In the genomic region with DNA sequence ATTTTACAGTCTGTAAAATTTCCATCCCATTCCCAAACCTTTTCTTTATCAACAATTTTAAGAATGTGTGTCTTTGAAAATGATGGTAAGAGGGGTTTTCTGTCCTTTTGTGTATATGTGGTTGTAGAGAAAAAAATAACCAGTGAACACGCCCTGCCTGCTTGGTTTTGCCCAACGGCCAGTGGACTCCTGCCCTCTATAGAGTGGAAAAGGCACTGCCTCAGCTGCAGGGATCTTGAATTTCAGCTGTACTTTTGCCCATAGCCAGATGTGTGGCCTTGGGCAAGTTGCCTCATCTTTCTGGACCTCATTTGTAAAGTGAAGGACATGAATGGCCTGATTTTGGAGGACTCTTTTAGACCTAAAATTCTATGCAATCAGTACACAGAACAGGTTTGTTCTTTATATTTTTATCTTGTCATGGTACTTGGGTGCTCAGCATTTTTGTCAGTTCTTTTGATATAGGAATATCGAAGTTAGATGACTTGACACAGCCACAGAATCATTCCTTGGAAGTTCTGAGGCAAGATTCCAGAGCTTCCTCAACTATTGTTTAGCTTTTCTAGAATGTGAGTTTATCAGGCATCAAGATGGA, we compare ENCODE assay signal across 8 cellular contexts.
DNase-seq lines count a peak whose midpoint lies in the region; ATAC-seq and TF ChIP-seq lines count a peak whose summit lies in the region.

No MANE protein-coding gene starts in this region.

- H3K27me3 ChIP-seq in HL-60 (ENCODE audit: insufficient read depth, poor library complexity, severe bottlenecking) (peaks cover 6% of the 10 kb centered on the region), neuronal stem cell (ENCODE audit: control insufficient read depth in 3 of 3, insufficient read depth in 3 of 3, low read depth in 1 of 3, low read length in 3 of 3) (peaks cover 0 to 2% (median 0%) of the 10 kb centered on the region in 3 experiments)

- H2AFZ ChIP-seq in neuronal stem cell (ENCODE audit: low read length): no peak overlapping the region

- no peak overlapping the region for H2AK5ac ChIP-seq in neuronal stem cell (ENCODE audit: low read depth, low read length)

- CTCF ChIA-PET in activated CD4-positive, alpha-beta T cell treated with anti-CD3 and anti-CD28 coated beads for 36 hours (lab: Charles Lee): interaction anchor here (0.8 to 1.2 kb wide), 2 partner anchors 8 to 579 kb away, joined by 3 read pairs; no protein-coding TSS in a partner anchor
- CTCF ChIA-PET in activated CD4-positive, alpha-beta memory T cell treated with anti-CD3 and anti-CD28 coated beads, Interleukin-2, amount 10 ng/mL, durations not matched to agents 7 days and 5 days (lab: Charles Lee): interaction anchor here (1.0 to 1.2 kb wide), 3 partner anchors 11 to 191 kb away, joined by 3 to 6 read pairs (median 4); no protein-coding TSS in a partner anchor

- H3K4me3 ChIP-seq in HL-60 (replicated peaks; ENCODE audit: insufficient read depth, low read length) (no peak overlapping the region), neuronal stem cell (ENCODE audit: low read length in 2 of 2) (no peak overlapping the region)

- no peaks in the 10 kb centered on the region for H3K36me3 ChIP-seq in neuronal stem cell (replicated peaks in 1 of 2; ENCODE audit: control insufficient read depth in 2 of 2, insufficient read depth in 2 of 2, low read length in 2 of 2)

- H2BK120ac ChIP-seq in neuronal stem cell (ENCODE audit: low read depth, low read length): no peak overlapping the region

- WGBS in neuronal stem cell (ENCODE audit: extremely low coverage in 2 of 2, insufficient read length in 2 of 2, insufficient replicate concordance in 1 of 2), 2 donors: no CpG with 5 or more reads among the region's 3 CpGs

- no peaks in the 10 kb centered on the region for H3K36me3 Mint-ChIP-seq in activated CD4-positive, alpha-beta T cell treated with anti-CD3 and anti-CD28 coated beads for 36 hours (ENCODE audit: low read depth)
- no peaks in the 10 kb centered on the region for H3K36me3 Mint-ChIP-seq in activated CD4-positive, alpha-beta memory T cell treated with anti-CD3 and anti-CD28 coated beads, Interleukin-2, amount 10 ng/mL, durations not matched to agents 7 days and 5 days (ENCODE audit: low read depth)

- no peaks in the 10 kb centered on the region for H3K4me1 Mint-ChIP-seq in activated CD4-positive, alpha-beta T cell treated with anti-CD3 and anti-CD28 coated beads for 36 hours
- no peaks in the 10 kb centered on the region for H3K4me1 Mint-ChIP-seq in activated CD4-positive, alpha-beta memory T cell treated with anti-CD3 and anti-CD28 coated beads, Interleukin-2, amount 10 ng/mL, durations not matched to agents 7 days and 5 days

- H3K27ac Mint-ChIP-seq in activated CD4-positive, alpha-beta T cell treated with anti-CD3 and anti-CD28 coated beads for 36 hours: no peak overlapping the region
- H3K27ac Mint-ChIP-seq in activated CD4-positive, alpha-beta memory T cell treated with anti-CD3 and anti-CD28 coated beads, Interleukin-2, amount 10 ng/mL, durations not matched to agents 7 days and 5 days: no peak overlapping the region

- H3K79me1 ChIP-seq in neuronal stem cell (ENCODE audit: low read depth, low read length): no peaks in the 10 kb centered on the region

- no peak overlapping the region for H2BK5ac ChIP-seq in neuronal stem cell (ENCODE audit: low read length)

- H2BK12ac ChIP-seq in neuronal stem cell (ENCODE audit: low read length): no peak overlapping the region

- no peak overlapping the region for H4K8ac ChIP-seq in neuronal stem cell (ENCODE audit: low read depth, low read length)

- peaks cover 3% of the 10 kb centered on the region for H3K27me3 Mint-ChIP-seq in activated CD4-positive, alpha-beta T cell treated with anti-CD3 and anti-CD28 coated beads for 36 hours
- H3K27me3 Mint-ChIP-seq in activated CD4-positive, alpha-beta memory T cell treated with anti-CD3 and anti-CD28 coated beads, Interleukin-2, amount 10 ng/mL, durations not matched to agents 7 days and 5 days: peaks cover 10% of the 10 kb centered on the region

- H3K9me3 Mint-ChIP-seq in activated CD4-positive, alpha-beta T cell treated with anti-CD3 and anti-CD28 coated beads for 36 hours (ENCODE audit: low read depth): no peaks in the 10 kb centered on the region
- no peaks in the 10 kb centered on the region for H3K9me3 Mint-ChIP-seq in activated CD4-positive, alpha-beta memory T cell treated with anti-CD3 and anti-CD28 coated beads, Interleukin-2, amount 10 ng/mL, durations not matched to agents 7 days and 5 days

- H3K4me2 ChIP-seq in neuronal stem cell (ENCODE audit: insufficient read depth, low read length, poor library complexity, severe bottlenecking): no peak overlapping the region

- no peaks in the 10 kb centered on the region for H3K4me1 ChIP-seq in neuronal stem cell (ENCODE audit: control insufficient read depth in 2 of 2, insufficient read depth in 1 of 2, low read depth in 1 of 2, low read length in 2 of 2)

- no peak overlapping the region for H3K23ac ChIP-seq in neuronal stem cell (ENCODE audit: low read depth, low read length, poor library complexity)

- H4K91ac ChIP-seq in neuronal stem cell (ENCODE audit: low read depth, low read length, poor library complexity): no peak overlapping the region

- TF ChIP-seq CTCF in HL-60 (IDR thresholded peaks at IDR 0.05; ENCODE audit: insufficient read depth, low read length): peak; percentile 43

- no peak overlapping the region for H3K4ac ChIP-seq in neuronal stem cell (ENCODE audit: low read length)

- no peak overlapping the region for H3K18ac ChIP-seq in neuronal stem cell (ENCODE audit: low read length)

- H3K9ac ChIP-seq in neuronal stem cell (ENCODE audit: low read depth, low read length, poor library complexity): no peak overlapping the region

- no peak overlapping the region for H2BK15ac ChIP-seq in neuronal stem cell (ENCODE audit: low read length)

- H3K9me3 ChIP-seq in neuronal stem cell (replicated peaks in 1 of 2; ENCODE audit: control insufficient read depth in 2 of 2, insufficient read depth in 1 of 2, low read depth in 1 of 2, low read length in 2 of 2): no peaks in the 10 kb centered on the region

- no peak overlapping the region for H3K14ac ChIP-seq in neuronal stem cell (ENCODE audit: low read length)

- intact Hi-C loops in activated CD4-positive, alpha-beta T cell treated with anti-CD3 and anti-CD28 coated beads for 36 hours (cut with DNase I, micrococcal nuclease): loop anchor here in 1 of 2 experiments (5.0 kb wide), 1 partner anchor 87 kb away; no protein-coding TSS in a partner anchor

- POLR2A ChIA-PET in activated CD4-positive, alpha-beta T cell treated with anti-CD3 and anti-CD28 coated beads for 36 hours (lab: Charles Lee): no interaction called here
- POLR2A ChIA-PET in activated CD4-positive, alpha-beta memory T cell treated with anti-CD3 and anti-CD28 coated beads, Interleukin-2, amount 10 ng/mL, durations not matched to agents 7 days and 5 days (lab: Charles Lee): no interaction called here

- no peak for ATAC-seq in activated CD4-positive, alpha-beta T cell treated with anti-CD3 and anti-CD28 coated beads for 36 hours

- peak; percentile 30 for DNase-seq in activated CD4-positive, alpha-beta T cell treated with anti-CD3 and anti-CD28 coated beads for 36 hours
- DNase-seq in activated CD4-positive, alpha-beta T cell treated with anti-CD3 and anti-CD28 coated beads, Interleukin-2, amount 50 U/mL, for 1 hour: no peak
- DNase-seq in HL-60 (ENCODE audit: low read depth in 1 of 2, low spot score in 1 of 2) (peak in 1 of 2 experiments; percentile 20), iris pigment epithelial cell (ENCODE audit: low read depth) (peak; percentile 78), middle frontal gyrus (ENCODE audit: extremely low spot score, low spot score) (no peak), epidermal melanocyte (ENCODE audit: insufficient read length, low spot score) (no peak), neuronal stem cell (ENCODE audit: low spot score) (no peak)
- peak; percentile 24 for DNase-seq in activated CD4-positive, alpha-beta memory T cell treated with anti-CD3 and anti-CD28 coated beads, Interleukin-2, amount 10 ng/mL, durations not matched to agents 7 days and 5 days

- no peak overlapping the region for H3K4me3 Mint-ChIP-seq in activated CD4-positive, alpha-beta T cell treated with anti-CD3 and anti-CD28 coated beads for 36 hours
- no peak overlapping the region for H3K4me3 Mint-ChIP-seq in activated CD4-positive, alpha-beta memory T cell treated with anti-CD3 and anti-CD28 coated beads, Interleukin-2, amount 10 ng/mL, durations not matched to agents 7 days and 5 days

- H3K27ac ChIP-seq in HL-60 (replicated peaks) (no peak overlapping the region), neuronal stem cell (replicated peaks; ENCODE audit: low read length) (no peak overlapping the region)

Comparison
In these comparisons a context has a peak if more than half of its experiments do, and no peak if none do; other contexts are left out.
1. DNase-seq: peak in activated CD4-positive, alpha-beta T cell treated with anti-CD3 and anti-CD28 coated beads for 36 hours (single experiment), activated CD4-positive, alpha-beta memory T cell treated with anti-CD3 and anti-CD28 coated beads, Interleukin-2, amount 10 ng/mL, durations not matched to agents 7 days and 5 days (single experiment) and iris pigment epithelial cell (single experiment); none in activated CD4-positive, alpha-beta T cell treated with anti-CD3 and anti-CD28 coated beads, Interleukin-2, amount 50 U/mL, for 1 hour (single experiment), middle frontal gyrus (single experiment), epidermal melanocyte (single experiment) and neuronal stem cell (single experiment).